ENCODE assay signal across 8 cellular contexts in the genomic region with DNA sequence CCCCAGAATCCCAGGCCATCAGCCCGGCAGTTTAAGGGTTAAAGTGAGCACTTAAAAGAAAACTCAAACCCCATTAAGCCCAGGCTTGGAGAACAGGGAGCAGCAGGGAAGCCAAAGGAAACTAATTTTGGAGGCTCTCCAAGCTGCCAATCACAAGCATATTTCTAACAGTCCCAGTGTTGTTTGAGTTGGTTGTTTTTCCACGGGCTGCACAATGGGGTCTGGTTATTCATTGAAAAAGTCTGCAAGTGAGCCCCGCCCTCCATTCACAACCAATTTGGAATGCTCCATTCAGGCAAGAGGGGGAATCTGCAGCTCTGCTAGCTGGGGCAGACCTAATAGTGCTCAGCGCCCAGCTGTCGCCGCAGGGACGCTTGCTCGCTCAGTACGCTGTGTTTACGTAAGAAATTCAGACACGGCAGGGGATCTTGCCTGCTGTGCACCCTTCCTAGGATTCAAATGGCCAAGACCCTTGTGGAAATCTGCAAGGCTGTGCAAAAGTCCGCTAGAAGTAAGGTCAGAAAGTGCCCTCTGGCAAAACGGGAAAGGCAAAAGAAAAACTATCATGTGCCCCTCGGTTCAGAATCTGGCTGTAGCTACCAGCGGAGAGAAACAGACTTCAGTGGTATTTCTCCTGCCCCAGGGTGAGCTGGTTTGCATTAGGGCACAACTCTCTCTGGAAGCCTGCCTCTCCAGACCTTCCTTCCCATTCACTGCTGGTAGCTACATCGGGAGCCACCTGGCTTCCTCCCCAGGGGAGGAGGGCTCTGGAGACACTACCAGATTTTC. TPM values are rescaled to one million over a fixed set of nuclear protein-coding genes. Genes with fewer than 3 reads are reported as not detected.
DNase-seq lines count a peak whose midpoint lies in the region; ATAC-seq and TF ChIP-seq lines count a peak whose summit lies in the region.

No MANE protein-coding gene starts in this region.

- peaks cover 19% of the 10 kb centered on the region for H3K27me3 Mint-ChIP-seq in type B pancreatic cell

- H3K27me3 ChIP-seq in BLaER1 treated with 17β-estradiol and CSF1 and Interleukin-3, amounts not matched to agents 10 nM and 100 nM: no peaks in the 10 kb centered on the region
- H3K27me3 ChIP-seq in SJCRH30 (no peaks in the 10 kb centered on the region), esophagus squamous epithelium (no peaks in the 10 kb centered on the region)

- H3K4me3 ChIP-seq in BLaER1 treated with 17β-estradiol and CSF1 and Interleukin-3, amounts not matched to agents 10 nM and 100 nM: peak overlapping the region in 5 of 10 experiments; percentile 13 to 55 (median 27); a peak in 9 of 20 replicates
- H3K4me3 ChIP-seq in SJCRH30 (peak overlapping the region; percentile 53), esophagus squamous epithelium (peak overlapping the region; percentile 6 to 61 (median 30))

- H3K36me3 ChIP-seq in BLaER1 treated with 17β-estradiol and CSF1 and Interleukin-3, amounts not matched to agents 10 nM and 100 nM: peaks cover 5 to 95% (median 71%) of the 10 kb centered on the region in 11 experiments; a peak in 20 of 22 replicates
- H3K36me3 ChIP-seq in SJCRH30 (peaks cover 12% of the 10 kb centered on the region), esophagus squamous epithelium (no peaks in the 10 kb centered on the region)

- TF ChIP-seq POLR2A in esophagus squamous epithelium (IDR thresholded peaks at IDR 0.05): no peak

- peak overlapping the region in 10 of 11 experiments; percentile 13 to 75 (median 37); a peak in 18 of 22 replicates for H3K9ac ChIP-seq in BLaER1 treated with 17β-estradiol and CSF1 and Interleukin-3, amounts not matched to agents 10 nM and 100 nM

- peaks cover 7% of the 10 kb centered on the region for H3K36me3 Mint-ChIP-seq in type B pancreatic cell

- peaks cover 0 to 98% (median 0%) of the 10 kb centered on the region in 11 experiments; a peak in 9 of 22 replicates for H4K20me1 ChIP-seq in BLaER1 treated with 17β-estradiol and CSF1 and Interleukin-3, amounts not matched to agents 10 nM and 100 nM

- WGBS in esophagus squamous epithelium, 2 donors: 5 to 10% methylated on average over 12 to 16 of the region's 16 CpGs

- H3K27ac Mint-ChIP-seq in type B pancreatic cell: peak overlapping the region; percentile 59

- TF ChIP-seq CTCF in esophagus squamous epithelium (IDR thresholded peaks at IDR 0.05) (no peak), type B pancreatic cell (conservative IDR thresholded peaks at IDR 0.05) (no peak), GM10266 (IDR thresholded peaks at IDR 0.05; ENCODE audit: control insufficient read depth, insufficient read depth, low read depth, missing control alignments) (no peak)

- intact Hi-C loops in esophagus squamous epithelium (cut with DNase I): no loop called here

- peaks cover 64 to 89% (median 68%) of the 10 kb centered on the region in 10 experiments for H3K4me1 ChIP-seq in BLaER1 treated with 17β-estradiol and CSF1 and Interleukin-3, amounts not matched to agents 10 nM and 100 nM
- H3K4me1 ChIP-seq in SJCRH30 (peaks cover 24% of the 10 kb centered on the region), esophagus squamous epithelium (peaks cover 9 to 47% (median 21%) of the 10 kb centered on the region in 3 donors)

- DNase-seq in LHCN-M2 (ENCODE audit: low read depth) (peak; percentile 76), SJCRH30 (peak; percentile 93 to 95), esophagus squamous epithelium (lab: John Stamatoyannopoulos, UW) (no peak), middle frontal gyrus (ENCODE audit: extremely low spot score, low spot score) (peak; percentile 84), type B pancreatic cell (ENCODE audit: extremely low spot score, unreplicated experiment) (peak; percentile 80), GM10266 (ENCODE audit: extremely low spot score) (no peak)

- ATAC-seq in GM18909 (IDR thresholded peaks at IDR 0.05; ENCODE audit: poor library complexity, unreplicated experiment): no peak

- peak overlapping the region; percentile 88 for H3K4me3 Mint-ChIP-seq in type B pancreatic cell

- H3K4me2 ChIP-seq in BLaER1 treated with 17β-estradiol and CSF1 and Interleukin-3, amounts not matched to agents 10 nM and 100 nM: peak overlapping the region; percentile 62 to 89 (median 77)

- peak overlapping the region in 9 of 11 experiments; percentile 2 to 86 (median 28); a peak in 12 of 22 replicates for H3K27ac ChIP-seq in BLaER1 treated with 17β-estradiol and CSF1 and Interleukin-3, amounts not matched to agents 10 nM and 100 nM
- H3K27ac ChIP-seq in SJCRH30 (peak overlapping the region; percentile 70), esophagus squamous epithelium (peak overlapping the region in 2 of 4 donors; percentile 12 to 29)

- no peaks in the 10 kb centered on the region for H3K9me3 Mint-ChIP-seq in type B pancreatic cell

- H3K9me3 ChIP-seq in BLaER1 treated with 17β-estradiol and CSF1 and Interleukin-3, amounts not matched to agents 10 nM and 100 nM (replicated peaks in 1 of 11): no peaks in the 10 kb centered on the region
- H3K9me3 ChIP-seq in SJCRH30 (replicated peaks) (no peaks in the 10 kb centered on the region), esophagus squamous epithelium (no peaks in the 10 kb centered on the region)

- H3K4me1 Mint-ChIP-seq in type B pancreatic cell (ENCODE audit: unreplicated experiment): peaks cover 41% of the 10 kb centered on the region

RNA-seq across cellular contexts. Expression of a gene that starts 11.0 kb away (rescaled TPM):
- total RNA-seq in LHCN-M2 (2014; rRNA removed) (48.5 and 57.0 TPM in 2 replicates), esophagus squamous epithelium (1 to 10 TPM; 1.7 to 6.7 (median 5.0) TPM), type B pancreatic cell (ENCODE audit: low replicate concordance) (26.4 and 42.2 TPM in 2 replicates)
- polyA plus RNA-seq in LHCN-M2 (2012): 25.1 TPM
- 62.8 and 64.7 TPM in 2 replicates for total RNA-seq in SJCRH30 (2014; rRNA removed; shearing (Covaris generic))

Comparison
In these comparisons a context has a peak if more than half of its experiments do, and no peak if none do; other contexts are left out.
1. DNase-seq: peak in LHCN-M2 (single experiment), SJCRH30 (2 of 2), middle frontal gyrus (single experiment) and type B pancreatic cell (single experiment); none in esophagus squamous epithelium (single experiment) and GM10266 (single experiment).